ENCODE assay signal across 18 cellular contexts in genomic region chr17:30208214-30208613, GRCh38. TPM values are rescaled to one million over a fixed set of nuclear protein-coding genes. Genes with fewer than 3 reads are reported as not detected.
"Had no signal": no experiment of that assay in that cellular context is flagged by ENCODE, and none has a peak within 500 bp of the region (broad histone marks: within the 10 kb centered on the region; RNA-seq: fewer than 3 reads in every experiment).

No MANE protein-coding gene starts in this region.

- H3K4me1 ChIP-seq: gastroesophageal sphincter, stomach, thyroid gland had no signal

- H3K27me3 ChIP-seq: ovary, thyroid gland had no signal

- H3K9me3 ChIP-seq: gastroesophageal sphincter, ovary, stomach, thyroid gland had no signal

- FAIRE-seq: kidney, urothelium cell line had no signal

- H3K36me3 ChIP-seq: gastroesophageal sphincter, ovary, stomach, thyroid gland had no signal

- ATAC-seq: activated naive CD4-positive, alpha-beta T cell treated with anti-CD3 and anti-CD28 coated beads, Interleukin-2, amount 50 U/mL, for 72 hours; activated T-cell treated with anti-CD3 and anti-CD28 coated beads, Interleukin-2, amount 50 U/mL, for 4 hours; gastroesophageal sphincter; left ventricle myocardium superior had no signal

- DNase-seq: activated CD4-positive, alpha-beta T cell treated with anti-CD3 and anti-CD28 coated beads, Interleukin-2, amount 50 U/mL, for 4 hours; activated CD4-positive, CD25-positive, alpha-beta regulatory T cell treated with anti-CD3 and anti-CD28 coated beads, Interleukin-2, amount 50 U/mL, for 72 hours; activated effector memory CD4-positive, alpha-beta T cell treated with anti-CD3 and anti-CD28 coated beads, Interleukin-2, amount 50 U/mL, for 16 hours; activated T-cell treated with anti-CD3 and anti-CD28 coated beads, Interleukin-2, amount 50 U/mL, for 4 hours; amniotic stem cell; cortex of kidney; effector CD8-positive, alpha-beta T cell; kidney; left ventricle myocardium superior; mesenchymal stem cell; ovary; stimulated activated CD4-positive, alpha-beta T cell treated with anti-CD3 and anti-CD28 coated beads, Interleukin-4, amount 100 ng/mL, for 24 hours; stomach; thyroid gland had no signal

- H3K27ac ChIP-seq: epithelial cell of prostate, gastroesophageal sphincter, ovary, stomach, thyroid gland had no signal

- H3K4me3 ChIP-seq: gastroesophageal sphincter, ovary, stomach, thyroid gland had no signal

RNA-seq across cellular contexts. Expression of gene SLC6A4, which starts 27.3 kb away (rescaled TPM):
- total RNA-seq: activated naive CD4-positive, alpha-beta T cell treated with anti-CD3 and anti-CD28 coated beads, Interleukin-2, amount 50 U/mL, for 72 hours; activated T-cell treated with anti-CD3 and anti-CD28 coated beads, Interleukin-2, amount 50 U/mL, for 4 hours; left ventricle myocardium superior had no signal
